11 cellular contexts compared by ENCODE assay signal in the genomic region with DNA sequence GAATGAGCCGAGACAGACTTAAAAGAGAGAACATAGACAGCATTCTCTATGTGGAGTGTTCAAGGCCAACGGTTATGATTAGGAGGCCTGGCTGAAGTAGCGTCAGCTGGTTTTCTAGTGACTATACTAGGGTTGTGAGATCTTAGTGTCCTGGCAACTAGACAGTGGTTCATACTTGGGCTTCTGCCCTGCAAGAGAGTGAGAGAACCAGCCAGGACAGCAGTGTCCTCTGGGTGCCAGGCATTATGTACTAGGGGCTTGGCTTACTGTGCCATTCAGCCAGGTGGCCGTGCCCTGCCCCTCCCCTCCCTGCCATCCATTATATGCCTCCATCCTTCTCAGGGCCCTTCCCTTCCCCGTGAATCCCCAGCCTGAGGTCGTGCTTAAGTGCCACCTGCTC. TPM values are rescaled to one million over a fixed set of nuclear protein-coding genes. Genes with fewer than 3 reads are reported as not detected.
DNase-seq lines count a peak whose midpoint lies in the region; ATAC-seq and TF ChIP-seq lines count a peak whose summit lies in the region.
"Had no signal": no experiment of that assay in that cellular context is flagged by ENCODE, and none has a peak within 500 bp of the region (broad histone marks: within the 10 kb centered on the region; RNA-seq: fewer than 3 reads in every experiment).

No MANE protein-coding gene starts in this region.

- peaks cover 56% of the 10 kb centered on the region for H3K4me1 Mint-ChIP-seq in endothelial cell (ENCODE audit: unreplicated experiment)
- peaks cover 61 to 78% (median 73%) of the 10 kb centered on the region in 3 donors for H3K4me1 Mint-ChIP-seq in naive B cell

- peaks cover 87% of the 10 kb centered on the region for H3K4me1 ChIP-seq in ACC112 (ENCODE audit: control insufficient read depth, insufficient read depth, low read length, unreplicated experiment)
- peaks cover 63% of the 10 kb centered on the region for H3K4me1 ChIP-seq in HEK293 (ENCODE audit: control insufficient read depth, insufficient read depth, low read length)
- H3K4me1 ChIP-seq in SJCRH30: peaks cover 12% of the 10 kb centered on the region

- H3K4me3 ChIP-seq in ACC112 (ENCODE audit: low read depth, low read length) (no peak overlapping the region), HEK293 (ENCODE audit: low read depth, low read length) (no peak overlapping the region), SJCRH30 (no peak overlapping the region)

- no peak overlapping the region for H2AFZ ChIP-seq in ACC112 (ENCODE audit: low read length, unreplicated experiment)

- H3K27ac ChIP-seq in ACC112 (ENCODE audit: low read depth, low read length): peak overlapping the region; percentile 89
- no peak overlapping the region for H3K27ac ChIP-seq in HEK293 (ENCODE audit: extremely low read depth, low read depth, low read length)
- H3K27ac ChIP-seq in SJCRH30: no peak overlapping the region
- H3K27ac ChIP-seq: neutrophil had no signal

- no peaks in the 10 kb centered on the region for H3K36me3 Mint-ChIP-seq in endothelial cell (ENCODE audit: low read depth, unreplicated experiment)
- no peaks in the 10 kb centered on the region for H3K36me3 Mint-ChIP-seq in naive B cell

- POLR2A ChIA-PET in HEK293 (lab: Yijun Ruan, JAX): interaction anchor here (1.1 kb wide), 1 partner anchor 10 kb away, joined by 3 read pairs; no protein-coding TSS in a partner anchor

- no peak overlapping the region for H3K4me3 Mint-ChIP-seq in endothelial cell (ENCODE audit: unreplicated experiment)
- H3K4me3 Mint-ChIP-seq in naive B cell: no peak overlapping the region
- H3K4me3 Mint-ChIP-seq: activated naive CD8-positive, alpha-beta T cell treated with anti-CD3 and anti-CD28 coated beads, Interleukin-2, amount 50 U/mL, for 24 hours had no signal

- DNase-seq in endothelial cell (ENCODE audit: low spot score): no peak
- no peak for DNase-seq in naive B cell
- DNase-seq in SJCRH30: no peak
- DNase-seq in NCI-H1694 (lab: John Stamatoyannopoulos, UW): no peak
- DNase-seq: activated naive CD8-positive, alpha-beta T cell treated with anti-CD3 and anti-CD28 coated beads, Interleukin-2, amount 50 U/mL, for 24 hours; cortex of kidney had no signal

- H3K79me2 ChIP-seq in ACC112 (ENCODE audit: control insufficient read depth, insufficient read depth, low read length, unreplicated experiment): peaks cover 95% of the 10 kb centered on the region

- no peaks in the 10 kb centered on the region for H3K9me3 Mint-ChIP-seq in endothelial cell (ENCODE audit: unreplicated experiment)
- H3K9me3 Mint-ChIP-seq in naive B cell: no peaks in the 10 kb centered on the region
- H3K9me3 Mint-ChIP-seq: activated naive CD8-positive, alpha-beta T cell treated with anti-CD3 and anti-CD28 coated beads, Interleukin-2, amount 50 U/mL, for 24 hours had no signal

- no peaks in the 10 kb centered on the region for H3K27me3 ChIP-seq in ACC112 (ENCODE audit: insufficient read depth, low read length)
- no peaks in the 10 kb centered on the region for H3K27me3 ChIP-seq in SJCRH30
- H3K27me3 ChIP-seq: neutrophil had no signal

- H3K27me3 Mint-ChIP-seq in endothelial cell (ENCODE audit: unreplicated experiment) (peaks cover 6% of the 10 kb centered on the region), naive B cell (no peaks in the 10 kb centered on the region)

- CTCF ChIA-PET in HEK293 (lab: Yijun Ruan, JAX): interaction anchor here (0.5 to 2.4 kb wide), 4 partner anchors 13 to 70 kb away, joined by 3 to 8 read pairs (median 4); no protein-coding TSS in a partner anchor

- no peak for TF ChIP-seq CTCF in HEK293 (tag by site-specific recombination; IDR thresholded peaks at IDR 0.05)
- no peak for TF ChIP-seq CTCF in endothelial cell (IDR thresholded peaks at IDR 0.05; ENCODE audit: unreplicated experiment)

- H3K9me3 ChIP-seq in HEK293 (ENCODE audit: control insufficient read depth, insufficient read depth, low read depth, low read length): no peaks in the 10 kb centered on the region
- no peaks in the 10 kb centered on the region for H3K9me3 ChIP-seq in SJCRH30 (replicated peaks)
- H3K9me3 ChIP-seq: neutrophil had no signal

- H3K27ac Mint-ChIP-seq in endothelial cell (ENCODE audit: unreplicated experiment) (peak overlapping the region; percentile 24), naive B cell (peak overlapping the region in 5 of 6 donors; percentile 53 to 79 (median 78))
- H3K27ac Mint-ChIP-seq: activated naive CD8-positive, alpha-beta T cell treated with anti-CD3 and anti-CD28 coated beads, Interleukin-2, amount 50 U/mL, for 24 hours had no signal

- H3K36me3 ChIP-seq in ACC112 (ENCODE audit: insufficient read depth, low read length) (peaks cover 8% of the 10 kb centered on the region; the same call in 1 of the 2 replicates), HEK293 (ENCODE audit: control insufficient read depth in 2 of 2, insufficient read depth in 1 of 2, low read length in 2 of 2) (no peaks in the 10 kb centered on the region), SJCRH30 (no peaks in the 10 kb centered on the region)
- H3K36me3 ChIP-seq: neutrophil had no signal

- ATAC-seq in naive B cell (ENCODE audit: low read depth in 2 of 2): no peak
- ATAC-seq in GM19324 (IDR thresholded peaks at IDR 0.05; ENCODE audit: low FRiP score, unreplicated experiment): no peak
- ATAC-seq in HG02623 (IDR thresholded peaks at IDR 0.05; ENCODE audit: unreplicated experiment): no peak
- ATAC-seq: activated naive CD8-positive, alpha-beta T cell treated with anti-CD3 and anti-CD28 coated beads, Interleukin-2, amount 50 U/mL, for 24 hours had no signal

TF ChIP-seq in HEK293, 187 proteins besides CTCF, POLR2A, EP300 and RAD21:
- TF ChIP-seq MZF1 (tag by site-specific recombination; IDR thresholded peaks at IDR 0.05; ENCODE audit: borderline replicate concordance): 0 out of 2 replicates have a peak, but pooled peaks have one; percentile 37
- TF ChIP-seq ZNF341 (tag by site-specific recombination; IDR thresholded peaks at IDR 0.05; ENCODE audit: low read depth): peak; percentile 53
- TF ChIP-seq, protein P1, sequence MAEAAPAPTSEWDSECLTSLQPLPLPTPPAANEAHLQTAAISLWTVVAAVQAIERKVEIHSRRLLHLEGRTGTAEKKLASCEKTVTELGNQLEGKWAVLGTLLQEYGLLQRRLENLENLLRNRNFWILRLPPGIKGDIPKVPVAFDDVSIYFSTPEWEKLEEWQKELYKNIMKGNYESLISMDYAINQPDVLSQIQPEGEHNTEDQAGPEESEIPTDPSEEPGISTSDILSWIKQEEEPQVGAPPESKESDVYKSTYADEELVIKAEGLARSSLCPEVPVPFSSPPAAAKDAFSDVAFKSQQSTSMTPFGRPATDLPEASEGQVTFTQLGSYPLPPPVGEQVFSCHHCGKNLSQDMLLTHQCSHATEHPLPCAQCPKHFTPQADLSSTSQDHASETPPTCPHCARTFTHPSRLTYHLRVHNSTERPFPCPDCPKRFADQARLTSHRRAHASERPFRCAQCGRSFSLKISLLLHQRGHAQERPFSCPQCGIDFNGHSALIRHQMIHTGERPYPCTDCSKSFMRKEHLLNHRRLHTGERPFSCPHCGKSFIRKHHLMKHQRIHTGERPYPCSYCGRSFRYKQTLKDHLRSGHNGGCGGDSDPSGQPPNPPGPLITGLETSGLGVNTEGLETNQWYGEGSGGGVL (tag by site-specific recombination; IDR thresholded peaks at IDR 0.05): no peak
- peak; percentile 30; the same call in 1 of the 2 replicates for TF ChIP-seq ZNF600 (tag by site-specific recombination; IDR thresholded peaks at IDR 0.05)
- no peak for TF ChIP-seq ZNF302 (tag by site-specific recombination; IDR thresholded peaks at IDR 0.05; ENCODE audit: low read depth)

RNA-seq across cellular contexts. Expression of gene TRIO, which starts 56.8 kb away (rescaled TPM):
- 229 TPM for total RNA-seq in endothelial cell (ENCODE audit: unreplicated experiment)
- polyA plus RNA-seq in naive B cell (ENCODE audit: low read depth in 6 of 6): 10 to 100 TPM in 4 of 6 donors, 1 to 10 TPM in 2; 7.3 to 16.4 (median 11.1) TPM
- 67.9 and 82.9 TPM in 2 replicates for total RNA-seq in SJCRH30 (2014; rRNA removed; shearing (Covaris generic))
